ENCODE assay signal across 8 cellular contexts in the genomic region with DNA sequence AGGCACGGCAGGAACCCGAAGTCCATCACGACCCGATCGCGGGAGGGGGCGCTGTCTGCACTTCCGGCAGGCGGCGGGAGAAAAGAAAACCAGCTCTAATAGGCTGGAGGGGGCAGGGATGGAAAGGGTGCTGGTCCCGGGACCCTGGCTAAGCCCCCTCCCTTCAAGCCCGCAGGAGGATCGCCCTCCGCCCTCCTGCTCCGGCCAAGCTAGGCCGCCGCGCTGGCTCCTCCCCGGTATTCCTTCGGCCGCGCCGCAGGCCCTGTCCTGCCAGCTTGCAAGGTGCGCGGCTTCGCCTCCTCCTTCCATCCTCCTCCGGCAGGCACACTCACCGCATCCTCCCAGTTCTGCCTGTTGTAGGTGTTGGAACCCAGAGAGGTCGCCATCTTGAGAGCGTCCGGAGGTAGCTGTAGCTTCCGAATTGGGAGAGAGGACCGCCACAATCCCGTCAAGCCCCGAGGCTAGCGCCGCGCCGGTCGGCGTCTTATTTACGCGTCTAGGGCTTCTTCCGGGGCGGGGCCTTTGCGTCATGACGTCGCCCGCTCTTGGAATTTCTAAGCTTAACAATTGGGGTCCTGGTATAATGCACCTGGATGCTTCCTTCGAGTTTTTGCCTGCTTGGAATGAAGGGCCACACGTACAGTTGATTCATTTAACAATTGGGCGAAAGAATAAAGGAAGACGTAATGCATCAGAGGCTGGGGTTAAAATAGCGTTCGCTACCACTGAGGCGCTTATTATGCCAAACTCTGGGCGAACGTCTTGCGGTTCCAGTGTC. TPM values are rescaled to one million over a fixed set of nuclear protein-coding genes. Genes with fewer than 3 reads are reported as not detected.
DNase-seq lines count a peak whose midpoint lies in the region; ATAC-seq, FAIRE-seq and TF ChIP-seq lines count a peak whose summit lies in the region.

A gene (minus strand): TSS at position 463 of the 778 bp plus-strand sequence. CDS start 77 bp downstream, at position 386.

- H3K4me3 ChIP-seq in AG04449 (ENCODE audit: low read depth, low read length) (peak within 1 kb of the TSS; percentile 96), bronchial epithelial cell (ENCODE audit: low read depth, low read length) (peak within 1 kb of the TSS; percentile 94)

- DNase-seq in AG04449 (ENCODE audit: low read depth, low spot score) (peak; percentile 26), NCI-H2196 (lab: John Stamatoyannopoulos, UW; ENCODE audit: unreplicated experiment) (peak; percentile 87), bronchial epithelial cell (ENCODE audit: low read depth) (peak; percentile 78), iPS-NIHi7 (ENCODE audit: extremely low spot score) (peak; percentile 92), smooth muscle cell of the brain vasculature (ENCODE audit: low read depth, low spot score) (peak; percentile 58)

- peak; percentile 96 for ATAC-seq in GM18867 (IDR thresholded peaks at IDR 0.05; ENCODE audit: unreplicated experiment)
- peak; percentile 96 for ATAC-seq in HG03103 (IDR thresholded peaks at IDR 0.05; ENCODE audit: low read depth, unreplicated experiment)

- peak within 1 kb of the TSS; percentile 95 for H3K27ac ChIP-seq in VCaP

- CTCF ChIA-PET in AG04449 (lab: Yijun Ruan, JAX): interaction anchor here (0.7 to 5.9 kb wide), 35 partner anchors 9 to 248 kb away, joined by 3 to 93 read pairs (median 5); a partner anchor contains a TSS

- TF ChIP-seq CTCF in AG04449 (IDR thresholded peaks at IDR 0.05; ENCODE audit: insufficient read depth, low read length, missing control alignments): peak; percentile 77
- peak; percentile 63 for TF ChIP-seq CTCF in VCaP (conservative IDR thresholded peaks at IDR 0.05)
- peak; percentile 84 for TF ChIP-seq CTCF in bronchial epithelial cell (IDR thresholded peaks at IDR 0.05; ENCODE audit: insufficient read depth, low read length, severe bottlenecking)

- peak; percentile 18 for FAIRE-seq in bronchial epithelial cell (lab: Jason Lieb, UNC)

- peaks cover 14% of the 10 kb centered on the region for H3K36me3 ChIP-seq in bronchial epithelial cell (ENCODE audit: control insufficient read depth, insufficient read depth, low read length)

- POLR2A ChIA-PET in AG04449 (lab: Yijun Ruan, JAX): interaction anchor here (0.6 to 1.9 kb wide), 11 partner anchors 13 to 251 kb away, joined by 3 to 9 read pairs (median 4); a partner anchor contains a TSS

- H3K27me3 ChIP-seq in bronchial epithelial cell (ENCODE audit: control insufficient read depth, insufficient read depth, low read length): no peaks in the 10 kb centered on the region

RNA-seq across cellular contexts. Expression of the gene that starts here (rescaled TPM):
- 13.7 and 16.4 TPM in 2 replicates for total RNA-seq in bronchial epithelial cell

Comparison
In these comparisons a context has a peak if more than half of its experiments do, and no peak if none do; other contexts are left out.
1. Peak in every context shown above with its lines: DNase-seq, ATAC-seq, H3K4me3 ChIP-seq and H3K27ac ChIP-seq.
2. DNase-seq: peak in every context shown above with its lines; median percentile 92 in iPS-NIHi7; 87 in NCI-H2196; 78 in bronchial epithelial cell; 58 in smooth muscle cell of the brain vasculature; 26 in AG04449.